Comparison of ENCODE assay signal across 8 cellular contexts in the genomic region with DNA sequence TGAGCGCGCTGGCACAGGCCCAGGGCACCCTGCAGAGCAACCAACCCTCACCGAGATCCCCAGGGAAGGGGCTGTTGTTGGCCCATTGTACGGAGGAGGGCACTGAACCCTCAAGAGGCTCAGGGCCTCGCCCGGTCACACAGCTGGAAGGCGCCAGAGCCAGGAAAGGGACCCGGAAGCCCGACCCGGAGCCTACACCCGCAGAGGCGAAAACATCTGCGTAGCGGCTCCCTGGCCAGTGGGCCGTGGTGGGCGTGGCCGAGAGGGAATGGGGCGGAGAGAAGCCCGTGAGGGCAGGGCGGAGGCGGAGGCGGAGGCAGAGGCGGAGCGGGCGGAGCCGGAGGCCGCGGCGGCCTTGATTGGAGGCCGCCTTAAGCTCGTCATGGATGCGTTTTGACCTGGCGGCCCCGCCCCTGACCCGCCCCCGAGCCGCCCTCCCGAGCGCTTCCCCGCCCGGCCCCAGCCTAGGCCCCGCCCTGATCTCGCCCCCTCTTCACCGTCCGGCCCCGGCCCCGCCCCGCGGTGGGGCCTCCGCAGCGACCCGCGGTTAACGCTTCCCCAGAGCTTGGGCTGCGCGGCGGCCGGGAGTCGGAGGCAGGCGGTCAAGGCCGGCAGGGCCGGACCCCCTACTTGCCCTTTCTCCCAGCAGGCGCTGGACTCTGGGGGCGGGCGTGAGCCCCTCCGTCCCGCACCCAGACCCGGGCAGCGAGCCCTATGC. TPM values are rescaled to one million over a fixed set of nuclear protein-coding genes. Genes with fewer than 3 reads are reported as not detected.
A peak's percentile ranks its signal among the peaks of the same experiment; 100 is the strongest.
DNase-seq lines count a peak whose midpoint lies in the region; ATAC-seq and TF ChIP-seq lines count a peak whose summit lies in the region.

No MANE protein-coding gene starts in this region.

- H3K4me3 ChIP-seq in GM06990 (replicated peaks; ENCODE audit: low read depth, low read length), result peak overlapping the region; percentile 53
- peak overlapping the region; percentile 71 for H3K4me3 ChIP-seq in NB4 (ENCODE audit: low read depth, low read length)
- H3K4me3 ChIP-seq in SK-N-MC, result peak overlapping the region; percentile 91
- H3K4me3 ChIP-seq in osteoblast (ENCODE audit: insufficient read depth, low read length), result peak overlapping the region; percentile 84
- peak overlapping the region; percentile 69 to 84 for H3K4me3 ChIP-seq in testis

- H3K27ac ChIP-seq in SK-N-MC (peak overlapping the region; percentile 88), osteoblast (ENCODE audit: low read depth, low read length) (peak overlapping the region; percentile 60), testis (peak overlapping the region; percentile 88 to 91)

- H3K36me3 ChIP-seq in GM06990 (ENCODE audit: control insufficient read depth, insufficient read depth, low read length), result peaks cover 7% of the 10 kb centered on the region
- H3K36me3 ChIP-seq in SK-N-MC (ENCODE audit: insufficient read depth, low read length), result peaks cover 19% of the 10 kb centered on the region; the same call in 1 of the 2 replicates
- H3K36me3 ChIP-seq in osteoblast (ENCODE audit: insufficient read depth, low read length), result peaks cover 12% of the 10 kb centered on the region
- no peaks in the 10 kb centered on the region for H3K36me3 ChIP-seq in testis (ENCODE audit: low read depth, missing control alignments)

- no peaks in the 10 kb centered on the region for H3K27me3 ChIP-seq in GM06990 (replicated peaks; ENCODE audit: control insufficient read depth, insufficient read depth, low read length)
- H3K27me3 ChIP-seq in osteoblast (ENCODE audit: insufficient read depth, low read length), result peaks cover 3% of the 10 kb centered on the region
- H3K27me3 ChIP-seq in testis, result no peaks in the 10 kb centered on the region

- H3K79me2 ChIP-seq in osteoblast (ENCODE audit: insufficient read depth, low read length), result peaks cover 8% of the 10 kb centered on the region

- TF ChIP-seq POLR2A in NB4 (IDR thresholded peaks at IDR 0.05; ENCODE audit: extremely low read depth, insufficient read length) (peak; percentile 95), testis (IDR thresholded peaks at IDR 0.05) (peak; percentile 62)

- H3K27me3 Mint-ChIP-seq in activated naive CD4-positive, alpha-beta T cell treated with anti-CD3 and anti-CD28 coated beads, Interleukin-2, amount 50 U/mL, for 24 hours, result no peaks in the 10 kb centered on the region

- peak; percentile 60 for ATAC-seq in HG02571 (IDR thresholded peaks at IDR 0.05; ENCODE audit: unreplicated experiment)

- peaks cover 8% of the 10 kb centered on the region for H4K20me1 ChIP-seq in osteoblast (ENCODE audit: insufficient read depth, low read length)

- intact Hi-C loops in testis (cut with DNase I; ENCODE audit: low total_unique reads), result no loop called here

- peak overlapping the region; percentile 85 for H3K27ac Mint-ChIP-seq in activated naive CD4-positive, alpha-beta T cell treated with anti-CD3 and anti-CD28 coated beads, Interleukin-2, amount 50 U/mL, for 24 hours

- peak overlapping the region; percentile 76 for H3K9ac ChIP-seq in SK-N-MC (ENCODE audit: insufficient read length)

- TF ChIP-seq CTCF in GM06990 (IDR thresholded peaks at IDR 0.05; ENCODE audit: insufficient read depth, low read length, poor library complexity, severe bottlenecking), result no peak
- no peak for TF ChIP-seq CTCF in NB4 (IDR thresholded peaks at IDR 0.05; ENCODE audit: low read depth, low read length)
- TF ChIP-seq CTCF in osteoblast (IDR thresholded peaks at IDR 0.05; ENCODE audit: extremely low read depth, low read depth, low read length), result no peak
- TF ChIP-seq CTCF in testis (IDR thresholded peaks at IDR 0.05), result no peak

- peak overlapping the region; percentile 97 for H2AFZ ChIP-seq in osteoblast (ENCODE audit: low read length)

- H3K36me3 Mint-ChIP-seq in activated naive CD4-positive, alpha-beta T cell treated with anti-CD3 and anti-CD28 coated beads, Interleukin-2, amount 50 U/mL, for 24 hours, result peaks cover 1% of the 10 kb centered on the region

- H3K4me1 ChIP-seq in osteoblast (ENCODE audit: insufficient read depth, low read length), result peaks cover 11% of the 10 kb centered on the region
- H3K4me1 ChIP-seq in testis, result peaks cover 16% of the 10 kb centered on the region

- DNase-seq in GM06990 (ENCODE audit: extremely low read depth, insufficient read length), result peak; percentile 98
- peak; percentile 99 for DNase-seq in NB4 (ENCODE audit: low read depth)
- DNase-seq in SK-N-MC (ENCODE audit: low read depth, low spot score), result no peak
- peak; percentile 99 for DNase-seq in glomerular visceral epithelial cell (ENCODE audit: extremely low spot score)
- peak; percentile 99 for DNase-seq in osteoblast (ENCODE audit: insufficient read length, low spot score, missing footprints)
- DNase-seq in testis, result peak; percentile 95

- WGBS in testis, 2 donors, result 0% methylated on average over 2 to 31 of the region's 69 CpGs

- H3K9me3 Mint-ChIP-seq in activated naive CD4-positive, alpha-beta T cell treated with anti-CD3 and anti-CD28 coated beads, Interleukin-2, amount 50 U/mL, for 24 hours, result no peaks in the 10 kb centered on the region

- no peaks in the 10 kb centered on the region for H3K9me3 ChIP-seq in SK-N-MC (ENCODE audit: low read depth, low read length)
- H3K9me3 ChIP-seq in osteoblast (ENCODE audit: low read depth, low read length), result no peaks in the 10 kb centered on the region
- H3K9me3 ChIP-seq in testis, result no peaks in the 10 kb centered on the region

- H3K4me2 ChIP-seq in osteoblast (ENCODE audit: insufficient read depth, low read length), result peak overlapping the region; percentile 95

- H3K4me1 Mint-ChIP-seq in activated naive CD4-positive, alpha-beta T cell treated with anti-CD3 and anti-CD28 coated beads, Interleukin-2, amount 50 U/mL, for 24 hours, result peaks cover 42% of the 10 kb centered on the region

- H3K4me3 Mint-ChIP-seq in activated naive CD4-positive, alpha-beta T cell treated with anti-CD3 and anti-CD28 coated beads, Interleukin-2, amount 50 U/mL, for 24 hours, result peak overlapping the region; percentile 86

RNA-seq across cellular contexts. Expression of a gene that starts 2.1 kb away (rescaled TPM):
- total RNA-seq in osteoblast (14.1 and 15.2 TPM in 2 replicates), testis (10 to 100 TPM; 52.5 to 56.7 TPM)
- polyA plus RNA-seq in testis (ENCODE audit: insufficient read depth, low read depth, low replicate concordance), result 98.3 TPM

RNA-seq across cellular contexts. Expression of a gene that starts 10.5 kb away (rescaled TPM):
- total RNA-seq in osteoblast, result 32.4 and 39.1 TPM in 2 replicates
- 10 to 100 TPM; 46.6 to 57.0 TPM for total RNA-seq in testis
- polyA plus RNA-seq in testis (ENCODE audit: insufficient read depth, low read depth, low replicate concordance), result 23.7 TPM

RNA-seq across cellular contexts. Expression of a gene that starts 22.7 kb away (rescaled TPM):
- total RNA-seq in osteoblast (not detected in 2 replicates), testis (10 to 100 TPM; 19.1 to 50.6 TPM)
- polyA plus RNA-seq in testis (ENCODE audit: insufficient read depth, low read depth, low replicate concordance), result 21.3 TPM

Comparison
In these comparisons a context has a peak if more than half of its experiments do, and no peak if none do; other contexts are left out.
1. RNA of a gene that starts 22.7 kb away (total RNA-seq): 19.1 to 50.6 TPM in testis; not detected in osteoblast; every median in the first group is over 10 times any median in the second.
2. Peak in every context shown above with its lines, with median percentiles within 50 percentile points of each other: H3K4me3 ChIP-seq and H3K27ac ChIP-seq.